Comparison of ENCODE assay signal across 18 cellular contexts in the genomic region with DNA sequence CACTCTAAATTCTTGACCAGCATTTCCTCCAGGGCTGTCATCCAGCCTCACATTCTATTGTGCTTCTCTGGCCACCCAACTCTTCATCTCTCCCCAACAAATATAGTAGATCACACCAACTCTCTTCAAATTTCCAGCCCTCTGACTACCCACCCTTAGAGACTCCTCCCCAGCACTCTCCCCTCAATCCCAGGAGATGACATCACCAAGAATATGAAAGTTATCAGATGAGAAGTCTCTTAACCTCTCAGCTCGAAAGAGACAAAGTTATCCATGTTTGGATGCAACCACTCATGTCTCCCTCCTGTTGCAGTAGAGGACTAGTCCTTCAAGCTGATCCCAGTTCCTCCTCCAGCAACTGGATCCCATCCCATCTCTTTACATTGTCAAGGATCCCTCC. TPM values are rescaled to one million over a fixed set of nuclear protein-coding genes. Genes with fewer than 3 reads are reported as not detected.
DNase-seq lines count a peak whose midpoint lies in the region; ATAC-seq lines count a peak whose summit lies in the region.
"Had no signal": no experiment of that assay in that cellular context is flagged by ENCODE, and none has a peak within 500 bp of the region (broad histone marks: within the 10 kb centered on the region; RNA-seq: fewer than 3 reads in every experiment).

No MANE protein-coding gene starts in this region.

- no peak overlapping the region for H3K4me3 Mint-ChIP-seq in activated naive CD8-positive, alpha-beta T cell
- H3K4me3 Mint-ChIP-seq in activated naive CD8-positive, alpha-beta T cell treated with anti-CD3 and anti-CD28 coated beads for 36 hours: no peak overlapping the region
- H3K4me3 Mint-ChIP-seq in activated naive CD8-positive, alpha-beta T cell treated with anti-CD3 and anti-CD28 coated beads, Interleukin-2, amount 10 ng/mL, durations not matched to agents 7 days and 5 days: no peak overlapping the region
- peak overlapping the region in 5 of 8 donors; percentile 9 to 84 (median 39) for H3K4me3 Mint-ChIP-seq in naive B cell

- H3K36me3 Mint-ChIP-seq in activated naive CD8-positive, alpha-beta T cell: peaks cover 4% of the 10 kb centered on the region
- peaks cover 9% of the 10 kb centered on the region for H3K36me3 Mint-ChIP-seq in activated naive CD8-positive, alpha-beta T cell treated with anti-CD3 and anti-CD28 coated beads for 36 hours
- peaks cover 2% of the 10 kb centered on the region for H3K36me3 Mint-ChIP-seq in activated naive CD8-positive, alpha-beta T cell treated with anti-CD3 and anti-CD28 coated beads, Interleukin-2, amount 10 ng/mL, durations not matched to agents 7 days and 5 days
- H3K36me3 Mint-ChIP-seq in naive B cell: peaks cover 4 to 9% of the 10 kb centered on the region in 2 donors

- H3K27me3 Mint-ChIP-seq in activated naive CD8-positive, alpha-beta T cell: no peaks in the 10 kb centered on the region
- H3K27me3 Mint-ChIP-seq in activated naive CD8-positive, alpha-beta T cell treated with anti-CD3 and anti-CD28 coated beads for 36 hours: no peaks in the 10 kb centered on the region
- no peaks in the 10 kb centered on the region for H3K27me3 Mint-ChIP-seq in activated naive CD8-positive, alpha-beta T cell treated with anti-CD3 and anti-CD28 coated beads, Interleukin-2, amount 10 ng/mL, durations not matched to agents 7 days and 5 days
- no peaks in the 10 kb centered on the region for H3K27me3 Mint-ChIP-seq in naive B cell

- DNase-seq in activated naive CD8-positive, alpha-beta T cell treated with anti-CD3 and anti-CD28 coated beads for 36 hours: no peak
- DNase-seq in GM03348 (ENCODE audit: low spot score): peak; percentile 35
- DNase-seq in activated naive CD8-positive, alpha-beta T cell treated with anti-CD3 and anti-CD28 coated beads, Interleukin-2, amount 10 ng/mL, durations not matched to agents 7 days and 5 days: no peak
- DNase-seq in naive B cell: no peak
- no peak for DNase-seq in NCI-H82 treated with DMSO at 0.1 percent for 48 hours (lab: John Stamatoyannopoulos, UW; ENCODE audit: unreplicated experiment)
- DNase-seq: C1 segment of cervical spinal cord, DMS 273 treated with DMSO at 0.1 percent for 48 hours, GDM1, Kasumi-1, NCI-H1092 treated with DMSO at 0.1 percent for 48 hours, NCI-H2081, NCI-H446 treated with DMSO at 0.1 percent for 48 hours, NCI-H69, SW 1271 had no signal

- POLR2A ChIA-PET in activated naive CD8-positive, alpha-beta T cell treated with anti-CD3 and anti-CD28 coated beads, Interleukin-2, amount 10 ng/mL, durations not matched to agents 7 days and 5 days (lab: Charles Lee): interaction anchor here (0.5 kb wide), 1 partner anchor 167 kb away, joined by 5 read pairs; no protein-coding TSS in a partner anchor

- H3K27ac Mint-ChIP-seq in activated naive CD8-positive, alpha-beta T cell: peak overlapping the region; percentile 41
- no peak overlapping the region for H3K27ac Mint-ChIP-seq in activated naive CD8-positive, alpha-beta T cell treated with anti-CD3 and anti-CD28 coated beads for 36 hours
- peak overlapping the region; percentile 22 for H3K27ac Mint-ChIP-seq in activated naive CD8-positive, alpha-beta T cell treated with anti-CD3 and anti-CD28 coated beads, Interleukin-2, amount 10 ng/mL, durations not matched to agents 7 days and 5 days
- H3K27ac Mint-ChIP-seq in naive B cell: peak overlapping the region; percentile 24 to 94 (median 78)

- peaks cover 54% of the 10 kb centered on the region for H3K4me1 Mint-ChIP-seq in activated naive CD8-positive, alpha-beta T cell (ENCODE audit: low read depth)
- H3K4me1 Mint-ChIP-seq in activated naive CD8-positive, alpha-beta T cell treated with anti-CD3 and anti-CD28 coated beads for 36 hours: peaks cover 49% of the 10 kb centered on the region
- peaks cover 16% of the 10 kb centered on the region for H3K4me1 Mint-ChIP-seq in activated naive CD8-positive, alpha-beta T cell treated with anti-CD3 and anti-CD28 coated beads, Interleukin-2, amount 10 ng/mL, durations not matched to agents 7 days and 5 days
- H3K4me1 Mint-ChIP-seq in naive B cell: peaks cover 70 to 99% (median 83%) of the 10 kb centered on the region in 3 donors

- no peaks in the 10 kb centered on the region for H3K9me3 Mint-ChIP-seq in activated naive CD8-positive, alpha-beta T cell (ENCODE audit: low read depth)
- no peaks in the 10 kb centered on the region for H3K9me3 Mint-ChIP-seq in activated naive CD8-positive, alpha-beta T cell treated with anti-CD3 and anti-CD28 coated beads for 36 hours
- H3K9me3 Mint-ChIP-seq in activated naive CD8-positive, alpha-beta T cell treated with anti-CD3 and anti-CD28 coated beads, Interleukin-2, amount 10 ng/mL, durations not matched to agents 7 days and 5 days: peaks cover 2% of the 10 kb centered on the region
- peaks cover 0 to 14% (median 0%) of the 10 kb centered on the region in 7 donors for H3K9me3 Mint-ChIP-seq in naive B cell

- no peak for ATAC-seq in activated naive CD8-positive, alpha-beta T cell treated with anti-CD3 and anti-CD28 coated beads, Interleukin-2, amount 10 ng/mL, durations not matched to agents 7 days and 5 days (ENCODE audit: low read depth)
- no peak for ATAC-seq in naive B cell (ENCODE audit: low read depth in 2 of 2)
- no peak for ATAC-seq in GM21825 (IDR thresholded peaks at IDR 0.05; ENCODE audit: unreplicated experiment)
- no peak for ATAC-seq in HG03571 (IDR thresholded peaks at IDR 0.05; ENCODE audit: unreplicated experiment)
- ATAC-seq: Right ventricle myocardium inferior had no signal

RNA-seq across cellular contexts. Expression of gene LBH, which starts 47.1 kb away (rescaled TPM):
- 10 to 100 TPM; 85.0 to 89.2 TPM for total RNA-seq in activated naive CD8-positive, alpha-beta T cell treated with anti-CD3 and anti-CD28 coated beads for 36 hours
- total RNA-seq in activated naive CD8-positive, alpha-beta T cell treated with anti-CD3 and anti-CD28 coated beads, Interleukin-2, amount 10 ng/mL, durations not matched to agents 7 days and 5 days: 100 to 1,000 TPM; 169 to 186 TPM
- polyA plus RNA-seq in naive B cell (ENCODE audit: low read depth in 6 of 6): 100 to 1,000 TPM; 191 to 297 (median 221) TPM

Comparison
In these comparisons a context has a peak if more than half of its experiments do, and no peak if none do; other contexts are left out.
1. H3K4me3 Mint-ChIP-seq: peak in naive B cell (5 of 8); none in activated naive CD8-positive, alpha-beta T cell (single experiment), activated naive CD8-positive, alpha-beta T cell treated with anti-CD3 and anti-CD28 coated beads for 36 hours (single experiment) and activated naive CD8-positive, alpha-beta T cell treated with anti-CD3 and anti-CD28 coated beads, Interleukin-2, amount 10 ng/mL, durations not matched to agents 7 days and 5 days (single experiment).